In the genomic region with DNA sequence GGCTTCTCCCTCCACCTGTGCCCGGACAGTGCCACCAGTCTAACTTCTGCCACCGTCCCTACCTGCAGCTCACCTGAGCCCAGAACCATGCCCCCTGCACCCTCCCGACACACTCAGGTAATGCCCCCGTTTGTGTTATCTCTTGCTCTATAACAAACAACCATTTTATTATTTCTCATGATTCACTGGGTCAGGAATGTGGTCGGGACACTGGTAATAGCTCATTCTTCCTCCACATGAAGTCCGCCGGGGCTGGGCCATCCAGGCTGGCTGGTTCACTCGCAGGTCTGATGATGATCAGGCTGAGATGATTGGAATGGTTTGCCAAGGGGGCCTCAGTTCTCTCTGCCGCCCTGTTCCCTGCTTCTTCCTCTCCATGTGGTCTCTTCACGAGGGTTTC, we compare ENCODE assay signal across 17 cellular contexts. TPM values are rescaled to one million over a fixed set of nuclear protein-coding genes. Genes with fewer than 3 reads are reported as not detected.
DNase-seq lines count a peak whose midpoint lies in the region; ATAC-seq and TF ChIP-seq lines count a peak whose summit lies in the region.
"Had no signal": no experiment of that assay in that cellular context is flagged by ENCODE, and none has a peak within 500 bp of the region (broad histone marks: within the 10 kb centered on the region; RNA-seq: fewer than 3 reads in every experiment).

No MANE protein-coding gene starts in this region.

- TF ChIP-seq CTCF in HFFc6 (IDR thresholded peaks at IDR 0.05), result no peak
- TF ChIP-seq CTCF in foreskin fibroblast (IDR thresholded peaks at IDR 0.05; ENCODE audit: low read depth, low read length), result no peak
- TF ChIP-seq CTCF in GM10248 (IDR thresholded peaks at IDR 0.05; ENCODE audit: control extremely low read depth, extremely low read depth, low read depth, missing control alignments), result no peak

- H3K36me3 Mint-ChIP-seq in HFFc6 (ENCODE audit: low read depth), result no peaks in the 10 kb centered on the region

- CTCF ChIA-PET in GM10248 (lab: Yijun Ruan, JAX), result interaction anchor here (1.1 to 5.1 kb wide), 4 partner anchors 9 to 46 kb away, joined by 3 to 32 read pairs (median 10); no protein-coding TSS in a partner anchor

- in situ Hi-C loops in ACHN (cut with HindIII; ENCODE audit: low pct_ligation_motif_present, low pct_unique_long_range_greater_than_20kb, low sequenced_read_pairs), result no loop called here

- DNase-seq in HFFc6 (peak; percentile 48), foreskin fibroblast (peak; percentile 35 to 50), sciatic nerve (ENCODE audit: low spot score) (peak; percentile 43), GM10248 (ENCODE audit: extremely low spot score) (no peak), NOMO-1 treated with DMSO at 0.1 percent for 48 hours (lab: John Stamatoyannopoulos, UW; ENCODE audit: unreplicated experiment) (no peak), ACHN (no peak), NOMO-1 (lab: John Stamatoyannopoulos, UW; ENCODE audit: unreplicated experiment in 2 of 2) (no peak)
- DNase-seq: activated CD4-positive, alpha-beta T cell treated with anti-CD3 and anti-CD28 coated beads, Interleukin-2, amount 10 ng/mL, durations not matched to agents 24 days and 14 days; activated T-cell treated with anti-CD3 and anti-CD28 coated beads, Interleukin-2, amount 50 U/mL, for 72 hours; anterior cingulate cortex; nephron progenitor cell; stimulated activated naive CD8-positive, alpha-beta T cell treated with anti-CD3 and anti-CD28 coated beads, Interleukin-15, Interleukin-2, amounts not matched to agents 100 U/mL and 50 U/mL, for 24 hours had no signal

- peaks cover 39% of the 10 kb centered on the region for H3K4me1 Mint-ChIP-seq in HFFc6 (ENCODE audit: low read depth)
- H3K4me1 Mint-ChIP-seq: activated CD4-positive, alpha-beta T cell treated with anti-CD3 and anti-CD28 coated beads, Interleukin-2, amount 10 ng/mL, durations not matched to agents 24 days and 14 days; B cell had no signal

- peaks cover 12% of the 10 kb centered on the region for H3K27me3 Mint-ChIP-seq in HFFc6 (ENCODE audit: insufficient read depth)

- H3K27ac Mint-ChIP-seq in HFFc6, result no peak overlapping the region
- H3K27ac Mint-ChIP-seq: activated CD4-positive, alpha-beta T cell treated with anti-CD3 and anti-CD28 coated beads, Interleukin-2, amount 10 ng/mL, durations not matched to agents 24 days and 14 days; activated T-cell treated with anti-CD3 and anti-CD28 coated beads, Interleukin-2, amount 50 U/mL, for 72 hours; B cell; nephron progenitor cell; T-helper 1 cell treated with Interleukin-12 subunit alpha and Interleukin-12 subunit beta and Interleukin-4 antibody, amounts not matched to agents 30 μg/mL and 1 μg/mL, for 36 hours had no signal

- intact Hi-C loops in sciatic nerve (cut with DNase I), result no loop called here

- no peak overlapping the region for H3K4me3 Mint-ChIP-seq in HFFc6
- H3K4me3 Mint-ChIP-seq: activated CD4-positive, alpha-beta T cell treated with anti-CD3 and anti-CD28 coated beads, Interleukin-2, amount 10 ng/mL, durations not matched to agents 24 days and 14 days; activated T-cell treated with anti-CD3 and anti-CD28 coated beads, Interleukin-2, amount 50 U/mL, for 72 hours; B cell; nephron progenitor cell; T-helper 1 cell treated with Interleukin-12 subunit alpha and Interleukin-12 subunit beta and Interleukin-4 antibody, amounts not matched to agents 30 μg/mL and 1 μg/mL, for 36 hours had no signal

- peak; percentile 72 for ATAC-seq in SK-N-SH treated with all-trans-retinoic acid at 6 μM for 48 hours
- no peak for ATAC-seq in sciatic nerve
- ATAC-seq: activated T-cell treated with anti-CD3 and anti-CD28 coated beads, Interleukin-2, amount 50 U/mL, for 72 hours; right lobe of liver; stimulated activated naive CD8-positive, alpha-beta T cell treated with anti-CD3 and anti-CD28 coated beads, Interleukin-15, Interleukin-2, amounts not matched to agents 100 U/mL and 50 U/mL, for 24 hours had no signal

- H3K9me3 Mint-ChIP-seq in HFFc6, result no peaks in the 10 kb centered on the region
- H3K9me3 Mint-ChIP-seq: activated CD4-positive, alpha-beta T cell treated with anti-CD3 and anti-CD28 coated beads, Interleukin-2, amount 10 ng/mL, durations not matched to agents 24 days and 14 days; activated T-cell treated with anti-CD3 and anti-CD28 coated beads, Interleukin-2, amount 50 U/mL, for 72 hours; T-helper 1 cell treated with Interleukin-12 subunit alpha and Interleukin-12 subunit beta and Interleukin-4 antibody, amounts not matched to agents 30 μg/mL and 1 μg/mL, for 36 hours had no signal

- POLR2A ChIA-PET in GM10248 (lab: Yijun Ruan, JAX), result no interaction called here

- no peak overlapping the region for H3K4me3 ChIP-seq in foreskin fibroblast (ENCODE audit: low read depth in 1 of 2, low read length in 2 of 2)
- H3K4me3 ChIP-seq: right lobe of liver had no signal

TF ChIP-seq in SK-N-SH treated with all-trans-retinoic acid at 6 μM for 48 hours, 23 proteins besides CTCF, POLR2A, EP300 and RAD21:
- TF ChIP-seq ZNF70 (CRISPR knock-in tag; IDR thresholded peaks at IDR 0.05) (no peak), ZFP30 (CRISPR knock-in tag; IDR thresholded peaks at IDR 0.05) (no peak), CSDC2 (CRISPR knock-in tag; IDR thresholded peaks at IDR 0.05) (no peak), ISL1 (CRISPR knock-in tag; IDR thresholded peaks at IDR 0.05) (no peak), ZNF565 (CRISPR knock-in tag; conservative IDR thresholded peaks at IDR 0.05; ENCODE audit: low read depth) (no peak), SNAI2 (CRISPR knock-in tag; IDR thresholded peaks at IDR 0.05) (no peak), PATZ1 (CRISPR knock-in tag; IDR thresholded peaks at IDR 0.05; ENCODE audit: borderline replicate concordance) (no peak), OSR1 (CRISPR knock-in tag; IDR thresholded peaks at IDR 0.05) (no peak)
- TF ChIP-seq, protein P1, sequence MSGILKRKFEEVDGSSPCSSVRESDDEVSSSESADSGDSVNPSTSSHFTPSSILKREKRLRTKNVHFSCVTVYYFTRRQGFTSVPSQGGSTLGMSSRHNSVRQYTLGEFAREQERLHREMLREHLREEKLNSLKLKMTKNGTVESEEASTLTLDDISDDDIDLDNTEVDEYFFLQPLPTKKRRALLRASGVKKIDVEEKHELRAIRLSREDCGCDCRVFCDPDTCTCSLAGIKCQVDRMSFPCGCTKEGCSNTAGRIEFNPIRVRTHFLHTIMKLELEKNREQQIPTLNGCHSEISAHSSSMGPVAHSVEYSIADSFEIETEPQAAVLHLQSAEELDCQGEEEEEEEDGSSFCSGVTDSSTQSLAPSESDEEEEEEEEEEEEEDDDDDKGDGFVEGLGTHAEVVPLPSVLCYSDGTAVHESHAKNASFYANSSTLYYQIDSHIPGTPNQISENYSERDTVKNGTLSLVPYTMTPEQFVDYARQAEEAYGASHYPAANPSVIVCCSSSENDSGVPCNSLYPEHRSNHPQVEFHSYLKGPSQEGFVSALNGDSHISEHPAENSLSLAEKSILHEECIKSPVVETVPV (CRISPR knock-in tag; IDR thresholded peaks at IDR 0.05), result no peak
- TF ChIP-seq, protein P2, sequence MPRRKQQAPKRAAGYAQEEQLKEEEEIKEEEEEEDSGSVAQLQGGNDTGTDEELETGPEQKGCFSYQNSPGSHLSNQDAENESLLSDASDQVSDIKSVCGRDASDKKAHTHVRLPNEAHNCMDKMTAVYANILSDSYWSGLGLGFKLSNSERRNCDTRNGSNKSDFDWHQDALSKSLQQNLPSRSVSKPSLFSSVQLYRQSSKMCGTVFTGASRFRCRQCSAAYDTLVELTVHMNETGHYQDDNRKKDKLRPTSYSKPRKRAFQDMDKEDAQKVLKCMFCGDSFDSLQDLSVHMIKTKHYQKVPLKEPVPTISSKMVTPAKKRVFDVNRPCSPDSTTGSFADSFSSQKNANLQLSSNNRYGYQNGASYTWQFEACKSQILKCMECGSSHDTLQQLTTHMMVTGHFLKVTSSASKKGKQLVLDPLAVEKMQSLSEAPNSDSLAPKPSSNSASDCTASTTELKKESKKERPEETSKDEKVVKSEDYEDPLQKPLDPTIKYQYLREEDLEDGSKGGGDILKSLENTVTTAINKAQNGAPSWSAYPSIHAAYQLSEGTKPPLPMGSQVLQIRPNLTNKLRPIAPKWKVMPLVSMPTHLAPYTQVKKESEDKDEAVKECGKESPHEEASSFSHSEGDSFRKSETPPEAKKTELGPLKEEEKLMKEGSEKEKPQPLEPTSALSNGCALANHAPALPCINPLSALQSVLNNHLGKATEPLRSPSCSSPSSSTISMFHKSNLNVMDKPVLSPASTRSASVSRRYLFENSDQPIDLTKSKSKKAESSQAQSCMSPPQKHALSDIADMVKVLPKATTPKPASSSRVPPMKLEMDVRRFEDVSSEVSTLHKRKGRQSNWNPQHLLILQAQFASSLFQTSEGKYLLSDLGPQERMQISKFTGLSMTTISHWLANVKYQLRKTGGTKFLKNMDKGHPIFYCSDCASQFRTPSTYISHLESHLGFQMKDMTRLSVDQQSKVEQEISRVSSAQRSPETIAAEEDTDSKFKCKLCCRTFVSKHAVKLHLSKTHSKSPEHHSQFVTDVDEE (CRISPR knock-in tag; IDR thresholded peaks at IDR 0.05), result no peak

RNA-seq across cellular contexts. Expression of gene NR2E3, which starts 20.3 kb away (rescaled TPM):
- total RNA-seq in HFFc6 (2021; fragmentation: NEBNext Ultra II Directional; extraction: Animal tissue kit (Norgen Biotek cat#: 25700)), result not detected
- not detected for total RNA-seq in sciatic nerve
- total RNA-seq: activated CD4-positive, alpha-beta T cell treated with anti-CD3 and anti-CD28 coated beads, Interleukin-2, amount 10 ng/mL, durations not matched to agents 24 days and 14 days; activated T-cell treated with anti-CD3 and anti-CD28 coated beads, Interleukin-2, amount 50 U/mL, for 72 hours; B cell; kidney epithelial cell had no signal

Comparison
In these comparisons a context has a peak if more than half of its experiments do, and no peak if none do; other contexts are left out.
1. DNase-seq: peak in HFFc6 (single experiment), foreskin fibroblast (2 of 2) and sciatic nerve (single experiment); none in GM10248 (single experiment), NOMO-1 treated with DMSO at 0.1 percent for 48 hours (single experiment), ACHN (single experiment) and NOMO-1 (0 of 2).